ENCODE assay signal across 17 cellular contexts in the genomic region with DNA sequence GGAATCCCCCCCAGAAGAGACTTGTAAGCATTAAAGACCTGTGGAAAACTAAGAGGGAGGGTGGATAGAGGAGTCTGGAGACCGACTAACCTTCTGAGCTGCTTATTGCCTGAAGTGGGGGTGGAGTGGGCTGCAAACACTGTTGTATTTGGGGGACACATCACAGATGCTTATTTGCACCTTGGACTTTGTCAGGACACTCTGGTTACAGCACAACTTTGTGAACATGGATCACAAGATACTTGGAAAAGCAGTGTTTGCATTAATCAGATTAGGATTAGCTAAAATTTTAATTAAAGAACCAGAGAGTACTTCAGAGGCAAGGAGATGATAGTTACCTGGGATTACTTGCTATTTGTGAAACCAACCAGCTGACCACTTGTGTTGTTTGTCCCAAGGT. TPM values are rescaled to one million over a fixed set of nuclear protein-coding genes. Genes with fewer than 3 reads are reported as not detected.
"Had no signal": no experiment of that assay in that cellular context is flagged by ENCODE, and none has a peak within 500 bp of the region (broad histone marks: within the 10 kb centered on the region; RNA-seq: fewer than 3 reads in every experiment).

No MANE protein-coding gene starts in this region.

- H2AFZ ChIP-seq: hepatocyte, parathyroid adenoma had no signal

- H3K27me3 Mint-ChIP-seq: activated CD4-positive, alpha-beta memory T cell treated with anti-CD3 and anti-CD28 coated beads for 36 hours; activated CD4-positive, alpha-beta T cell treated with anti-CD3 and anti-CD28 coated beads for 36 hours; activated naive CD8-positive, alpha-beta T cell treated with anti-CD3 and anti-CD28 coated beads for 36 hours; activated T-cell treated with anti-CD3 and anti-CD28 coated beads, Interleukin-2, amount 50 U/mL, for 24 hours; brain; stimulated activated memory B cell treated with anti-CD40 and anti-IgM and Interleukin-4, amounts not matched to agents 10 μg/mL and 1 μg/mL and 100 μg/mL, for 72 hours had no signal

- FAIRE-seq: keratinocyte had no signal

- H3K4me1 ChIP-seq: parathyroid adenoma, uterus had no signal

- H3K9me3 Mint-ChIP-seq: activated CD4-positive, alpha-beta memory T cell treated with anti-CD3 and anti-CD28 coated beads for 36 hours; activated naive CD8-positive, alpha-beta T cell treated with anti-CD3 and anti-CD28 coated beads for 36 hours; activated T-cell treated with anti-CD3 and anti-CD28 coated beads, Interleukin-2, amount 50 U/mL, for 24 hours; brain; neural crest cell; stimulated activated memory B cell treated with anti-CD40 and anti-IgM and Interleukin-4, amounts not matched to agents 10 μg/mL and 1 μg/mL and 100 μg/mL, for 72 hours had no signal

- H3K36me3 ChIP-seq: esophagus muscularis mucosa, tibial artery, uterus had no signal

- H3K4me3 ChIP-seq: coronary artery, esophagus muscularis mucosa, hepatocyte, tibial artery, uterus had no signal

- H3K9me3 ChIP-seq: esophagus muscularis mucosa, tibial artery, uterus had no signal

- DNase-seq: activated CD4-positive, alpha-beta memory T cell treated with anti-CD3 and anti-CD28 coated beads for 36 hours; activated CD4-positive, alpha-beta T cell treated with anti-CD3 and anti-CD28 coated beads for 36 hours; activated gamma-delta T cell; activated naive CD8-positive, alpha-beta T cell treated with anti-CD3 and anti-CD28 coated beads for 36 hours; activated T-cell treated with anti-CD3 and anti-CD28 coated beads, Interleukin-2, amount 50 U/mL, for 24 hours; amygdala; central memory CD4-positive, alpha-beta T cell; tibial artery; uterus had no signal

- H3K4me1 Mint-ChIP-seq: stimulated activated memory B cell treated with anti-CD40 and anti-IgM and Interleukin-4, amounts not matched to agents 10 μg/mL and 1 μg/mL and 100 μg/mL, for 72 hours had no signal

- H3K4me2 ChIP-seq: hepatocyte had no signal

- H3K79me2 ChIP-seq: hepatocyte, parathyroid adenoma had no signal

- H3K27ac Mint-ChIP-seq: activated CD4-positive, alpha-beta memory T cell treated with anti-CD3 and anti-CD28 coated beads for 36 hours; activated CD4-positive, alpha-beta T cell treated with anti-CD3 and anti-CD28 coated beads for 36 hours; activated naive CD8-positive, alpha-beta T cell treated with anti-CD3 and anti-CD28 coated beads for 36 hours; activated T-cell treated with anti-CD3 and anti-CD28 coated beads, Interleukin-2, amount 50 U/mL, for 24 hours; stimulated activated memory B cell treated with anti-CD40 and anti-IgM and Interleukin-4, amounts not matched to agents 10 μg/mL and 1 μg/mL and 100 μg/mL, for 72 hours had no signal

- H3K4me3 Mint-ChIP-seq: activated CD4-positive, alpha-beta memory T cell treated with anti-CD3 and anti-CD28 coated beads for 36 hours; activated CD4-positive, alpha-beta T cell treated with anti-CD3 and anti-CD28 coated beads for 36 hours; activated naive CD8-positive, alpha-beta T cell treated with anti-CD3 and anti-CD28 coated beads for 36 hours; activated T-cell treated with anti-CD3 and anti-CD28 coated beads, Interleukin-2, amount 50 U/mL, for 24 hours; brain; neural crest cell; stimulated activated memory B cell treated with anti-CD40 and anti-IgM and Interleukin-4, amounts not matched to agents 10 μg/mL and 1 μg/mL and 100 μg/mL, for 72 hours had no signal

- ATAC-seq: activated CD4-positive, alpha-beta T cell treated with anti-CD3 and anti-CD28 coated beads for 36 hours; stimulated activated memory B cell treated with anti-CD40 and anti-IgM and Interleukin-4, amounts not matched to agents 10 μg/mL and 1 μg/mL and 100 μg/mL, for 72 hours had no signal

- H3K27me3 ChIP-seq: esophagus muscularis mucosa, hepatocyte, tibial artery, uterus had no signal

- H3K36me3 Mint-ChIP-seq: activated CD4-positive, alpha-beta memory T cell treated with anti-CD3 and anti-CD28 coated beads for 36 hours; activated naive CD8-positive, alpha-beta T cell treated with anti-CD3 and anti-CD28 coated beads for 36 hours; brain; stimulated activated memory B cell treated with anti-CD40 and anti-IgM and Interleukin-4, amounts not matched to agents 10 μg/mL and 1 μg/mL and 100 μg/mL, for 72 hours had no signal

- H3K27ac ChIP-seq: coronary artery, esophagus muscularis mucosa, parathyroid adenoma had no signal

- H3K9ac ChIP-seq: parathyroid adenoma had no signal

RNA-seq across cellular contexts. Expression of a gene that starts 30.9 kb away (rescaled TPM):
- total RNA-seq: activated CD4-positive, alpha-beta memory T cell treated with anti-CD3 and anti-CD28 coated beads for 36 hours; activated CD4-positive, alpha-beta T cell treated with anti-CD3 and anti-CD28 coated beads for 36 hours; activated naive CD8-positive, alpha-beta T cell treated with anti-CD3 and anti-CD28 coated beads for 36 hours; esophagus muscularis mucosa had no signal
